In the genomic region with DNA sequence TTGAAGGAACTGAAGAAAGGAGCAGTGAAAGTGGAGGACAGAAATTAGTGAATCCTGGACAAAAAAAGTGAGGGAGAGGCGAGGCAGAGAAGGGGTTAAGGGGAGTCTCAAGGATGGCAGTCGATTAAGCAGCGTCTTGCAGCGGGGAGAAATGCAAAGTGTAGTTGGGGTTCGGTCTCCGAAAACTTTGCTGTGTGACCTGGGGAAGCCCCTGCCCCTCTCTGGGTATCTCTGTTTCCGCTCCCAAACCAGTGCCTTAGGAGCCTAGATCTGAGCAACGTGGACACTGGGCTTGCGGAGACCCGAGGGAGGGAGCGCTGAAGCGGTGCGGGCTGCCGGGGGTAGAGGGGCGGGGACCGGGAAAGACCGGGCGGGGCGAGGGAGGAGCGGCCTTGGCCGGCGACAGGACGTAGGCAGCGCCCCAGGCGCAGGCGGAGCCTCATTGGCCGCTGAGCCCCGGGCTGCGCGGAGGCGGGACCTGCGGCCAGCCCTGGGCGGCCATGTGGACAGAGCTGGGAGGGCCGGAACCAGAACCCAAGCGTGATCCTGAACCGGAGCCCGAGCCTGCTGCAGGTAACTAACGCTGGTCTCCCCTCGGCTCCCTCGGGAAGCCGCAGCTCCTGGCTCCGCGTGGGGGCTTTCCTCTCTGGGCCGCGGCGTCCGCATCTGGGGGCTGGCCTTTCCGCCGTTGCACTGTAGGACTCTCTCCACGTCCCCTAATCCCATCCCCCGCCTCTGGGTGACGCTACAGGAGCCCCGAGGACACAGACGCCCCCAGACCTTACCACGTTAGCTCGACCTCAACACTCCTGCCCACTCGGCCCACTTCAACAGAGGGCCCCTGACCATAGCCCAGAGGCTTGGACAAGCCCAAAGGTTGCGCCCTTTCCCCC, we compare ENCODE assay signal across 8 cellular contexts. TPM values are rescaled to one million over a fixed set of nuclear protein-coding genes. Genes with fewer than 3 reads are reported as not detected.
DNase-seq lines count a peak whose midpoint lies in the region; ATAC-seq and TF ChIP-seq lines count a peak whose summit lies in the region.

A gene (plus strand): TSS at position 468 of the 893 bp plus-strand sequence. CDS start 3,047 bp downstream, outside the sequence.

- peaks cover 19 to 32% (median 23%) of the 10 kb centered on the region in 11 experiments for H3K36me3 ChIP-seq in BLaER1 treated with 17β-estradiol and CSF1 and Interleukin-3, amounts not matched to agents 10 nM and 100 nM
- H3K36me3 ChIP-seq in ectodermal cell (ENCODE audit: control insufficient read depth, insufficient read depth, low read length) (peaks cover 15% of the 10 kb centered on the region), lung (ENCODE audit: control insufficient read depth in 2 of 2, insufficient read depth in 2 of 2, low read length in 2 of 2) (peaks cover 0 to 13% of the 10 kb centered on the region in 2 donors)

- peak within 1 kb of the TSS; percentile 18 to 84 (median 76); a peak in 21 of 22 replicates for H3K27ac ChIP-seq in BLaER1 treated with 17β-estradiol and CSF1 and Interleukin-3, amounts not matched to agents 10 nM and 100 nM
- H3K27ac ChIP-seq in ectodermal cell (ENCODE audit: insufficient read depth, low read depth, low read length, poor library complexity, severe bottlenecking) (no peak within 1 kb of the TSS), lung (ENCODE audit: low read depth in 1 of 2, low read length in 1 of 2) (peak within 1 kb of the TSS in 1 of 2 donors; percentile 55)

- H3K27me3 ChIP-seq in BLaER1 treated with 17β-estradiol and CSF1 and Interleukin-3, amounts not matched to agents 10 nM and 100 nM = no peaks in the 10 kb centered on the region
- H3K27me3 ChIP-seq in ectodermal cell (ENCODE audit: control insufficient read depth, insufficient read depth, low read length, poor library complexity, severe bottlenecking) (peaks cover 34% of the 10 kb centered on the region), lung (ENCODE audit: control insufficient read depth, insufficient read depth) (no peaks in the 10 kb centered on the region)

- 1% methylated on average over 58 of the region's 58 CpGs for WGBS in ectodermal cell, 2 experiments
- WGBS in lung, 2 donors = 1% methylated on average over 52 to 58 of the region's 58 CpGs

- H3K4me1 ChIP-seq in BLaER1 treated with 17β-estradiol and CSF1 and Interleukin-3, amounts not matched to agents 10 nM and 100 nM = peaks cover 15 to 26% (median 21%) of the 10 kb centered on the region in 10 experiments
- H3K4me1 ChIP-seq in ectodermal cell (ENCODE audit: control insufficient read depth, insufficient read depth, low read length) = peaks cover 8% of the 10 kb centered on the region
- H3K4me1 ChIP-seq in lung (ENCODE audit: control insufficient read depth in 2 of 2, insufficient read depth in 2 of 2, low read length in 2 of 2) = peaks cover 0 to 5% of the 10 kb centered on the region in 2 donors

- TF ChIP-seq CTCF in lung (IDR thresholded peaks at IDR 0.05; ENCODE audit: control extremely low read depth, extremely low read depth) = no peak

- peak within 1 kb of the TSS; percentile 75 to 89 (median 84) for H3K9ac ChIP-seq in BLaER1 treated with 17β-estradiol and CSF1 and Interleukin-3, amounts not matched to agents 10 nM and 100 nM

- DNase-seq in NCI-H526 treated with DMSO at 0.1 percent for 48 hours (lab: John Stamatoyannopoulos, UW) = peak; percentile 85
- DNase-seq in activated CD4-positive, alpha-beta T cell treated with anti-CD3 and anti-CD28 coated beads, Interleukin-2, amount 50 U/mL, for 4 hours = peak; percentile 20 to 27
- peak; percentile 86 for DNase-seq in lung (ENCODE audit: low spot score)
- peak; percentile 41 to 79 (median 48) for DNase-seq in stimulated activated CD4-positive, alpha-beta T cell treated with anti-CD3 and anti-CD28 coated beads, TNF-alpha, amount 100 ng/mL, for 48 hours (ENCODE audit: low read depth in 3 of 3)

- H4K20me1 ChIP-seq in BLaER1 treated with 17β-estradiol and CSF1 and Interleukin-3, amounts not matched to agents 10 nM and 100 nM = peaks cover 0 to 25% (median 11%) of the 10 kb centered on the region in 11 experiments; a peak in 10 of 22 replicates

- ATAC-seq in GM19025 (IDR thresholded peaks at IDR 0.05; ENCODE audit: low read depth, unreplicated experiment) (peak; percentile 99), HG03196 (IDR thresholded peaks at IDR 0.05; ENCODE audit: unreplicated experiment) (peak; percentile 99), lung (ENCODE audit: insufficient read depth, low FRiP score) (peak; percentile 99)

- H3K9me3 ChIP-seq in BLaER1 treated with 17β-estradiol and CSF1 and Interleukin-3, amounts not matched to agents 10 nM and 100 nM (replicated peaks in 1 of 11) = no peaks in the 10 kb centered on the region
- H3K9me3 ChIP-seq in ectodermal cell (ENCODE audit: control insufficient read depth, low read length) (no peaks in the 10 kb centered on the region), lung (ENCODE audit: control insufficient read depth in 2 of 2, insufficient read depth in 1 of 2, low read length in 1 of 2) (peaks cover 0 to 2% of the 10 kb centered on the region in 2 donors)

- peak within 1 kb of the TSS; percentile 70 to 91 (median 84) for H3K4me3 ChIP-seq in BLaER1 treated with 17β-estradiol and CSF1 and Interleukin-3, amounts not matched to agents 10 nM and 100 nM
- H3K4me3 ChIP-seq in ectodermal cell (ENCODE audit: insufficient read depth, low read depth, low read length) = peak within 1 kb of the TSS; percentile 79
- H3K4me3 ChIP-seq in lung = peak within 1 kb of the TSS; percentile 79

- H3K4me2 ChIP-seq in BLaER1 treated with 17β-estradiol and CSF1 and Interleukin-3, amounts not matched to agents 10 nM and 100 nM = peak within 1 kb of the TSS; percentile 91 to 99 (median 94)

RNA-seq across cellular contexts. Expression of the gene that starts here (rescaled TPM):
- 33.1 TPM for polyA plus RNA-seq in ectodermal cell (2013, experiment 1 of 4)
- 33.4 TPM for polyA plus RNA-seq in ectodermal cell (2013, experiment 2 of 4)
- polyA plus RNA-seq in ectodermal cell (2013, experiment 3 of 4) = 23.0 TPM
- 22.3 TPM for polyA plus RNA-seq in ectodermal cell (2013, experiment 4 of 4)
- total RNA-seq in lung = 10 to 100 TPM in 1 of 2 donors, 1 to 10 TPM in 1; 9.3 to 21.1 TPM
- polyA plus RNA-seq in lung = 10 to 100 TPM in 1 of 2 donors, 1 to 10 TPM in 1; 6.4 to 14.8 TPM

Comparison
In these comparisons a context has a peak if more than half of its experiments do, and no peak if none do; other contexts are left out.
1. DNase-seq: peak in every context shown above with its lines; median percentile 86 in lung; 85 in NCI-H526 treated with DMSO at 0.1 percent for 48 hours; 48 in stimulated activated CD4-positive, alpha-beta T cell treated with anti-CD3 and anti-CD28 coated beads, TNF-alpha, amount 100 ng/mL, for 48 hours; 24 in activated CD4-positive, alpha-beta T cell treated with anti-CD3 and anti-CD28 coated beads, Interleukin-2, amount 50 U/mL, for 4 hours.